ENCODE assay signal across 20 cellular contexts in the genomic region with DNA sequence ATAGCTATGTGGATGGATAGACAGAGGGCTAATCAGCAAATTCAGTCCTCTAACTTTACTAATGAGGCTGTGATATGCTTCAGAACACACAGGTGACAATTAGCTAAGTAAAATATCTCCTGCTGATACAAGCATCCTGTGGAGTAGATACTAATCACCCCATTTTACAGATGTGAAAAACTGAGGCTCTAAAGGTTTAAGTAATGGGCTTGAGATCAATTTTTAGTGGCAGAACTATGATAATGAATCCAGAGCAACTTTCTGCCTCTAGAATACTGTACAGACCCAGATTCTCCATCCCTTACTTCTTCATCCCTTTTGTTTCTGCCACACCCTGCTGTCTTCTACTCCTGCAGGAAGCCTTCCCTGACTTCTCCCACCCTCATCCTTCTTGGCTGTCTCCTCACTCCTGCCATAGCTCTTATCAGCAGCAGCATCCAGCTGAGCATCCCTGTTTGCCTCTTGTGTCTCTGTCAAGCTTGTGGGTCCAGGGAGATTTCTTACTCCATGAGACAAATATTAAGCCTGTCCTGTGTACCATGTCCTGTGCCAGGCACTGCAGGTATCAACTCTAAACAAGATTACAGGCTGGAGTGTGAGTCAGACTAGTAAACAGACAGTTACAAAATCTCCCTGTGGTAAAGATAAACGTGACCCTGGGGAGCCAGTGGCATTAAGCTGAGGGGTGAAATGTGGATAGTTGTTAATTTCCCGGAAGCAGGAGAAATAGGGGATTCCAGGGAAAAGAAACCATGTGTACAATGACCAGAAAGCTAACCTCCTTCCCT. TPM values are rescaled to one million over a fixed set of nuclear protein-coding genes. Genes with fewer than 3 reads are reported as not detected.
DNase-seq lines count a peak whose midpoint lies in the region; ATAC-seq, FAIRE-seq and TF ChIP-seq lines count a peak whose summit lies in the region.
"Had no signal": no experiment of that assay in that cellular context is flagged by ENCODE, and none has a peak within 500 bp of the region (broad histone marks: within the 10 kb centered on the region; RNA-seq: fewer than 3 reads in every experiment).

No MANE protein-coding gene starts in this region.

- no peaks in the 10 kb centered on the region for H3K9me3 Mint-ChIP-seq in activated T-cell treated with anti-CD3 and anti-CD28 coated beads, Interleukin-2, amount 50 U/mL, for 4 hours

- POLR2A ChIA-PET in HEK293 (lab: Yijun Ruan, JAX): no interaction called here

- H3K4me1 Mint-ChIP-seq in activated T-cell treated with anti-CD3 and anti-CD28 coated beads, Interleukin-2, amount 50 U/mL, for 4 hours (ENCODE audit: low read depth): no peaks in the 10 kb centered on the region

- CTCF ChIA-PET in HEK293 (lab: Yijun Ruan, JAX): interaction anchor here (1.6 kb wide), 1 partner anchor 16 kb away, joined by 4 read pairs; no protein-coding TSS in a partner anchor

- H3K36me3 Mint-ChIP-seq in activated T-cell treated with anti-CD3 and anti-CD28 coated beads, Interleukin-2, amount 50 U/mL, for 4 hours (ENCODE audit: insufficient read depth): no peaks in the 10 kb centered on the region

- H3K4me3 Mint-ChIP-seq in activated T-cell treated with anti-CD3 and anti-CD28 coated beads, Interleukin-2, amount 50 U/mL, for 4 hours: no peak overlapping the region

- H3K4me3 ChIP-seq in HEK293 (ENCODE audit: low read depth, low read length): no peak overlapping the region
- no peak overlapping the region for H3K4me3 ChIP-seq in bronchial epithelial cell (ENCODE audit: low read depth, low read length)
- H3K4me3 ChIP-seq in right lobe of liver: no peak overlapping the region
- H3K4me3 ChIP-seq: Peyer's patch had no signal

- peak; percentile 61 to 97 (median 84) for ATAC-seq in right lobe of liver
- ATAC-seq in sciatic nerve: no peak
- no peak for ATAC-seq in activated T-cell treated with anti-CD3 and anti-CD28 coated beads, Interleukin-2, amount 50 U/mL, for 4 hours

- no peak for FAIRE-seq in bronchial epithelial cell (lab: Jason Lieb, UNC)
- FAIRE-seq: GM12892 had no signal

- H3K27ac ChIP-seq in HEK293 (ENCODE audit: extremely low read depth, low read depth, low read length) (no peak overlapping the region), right lobe of liver (no peak overlapping the region)
- H3K27ac ChIP-seq: Peyer's patch had no signal

- TF ChIP-seq CTCF in HEK293 (tag by site-specific recombination; IDR thresholded peaks at IDR 0.05) (no peak), bronchial epithelial cell (IDR thresholded peaks at IDR 0.05; ENCODE audit: insufficient read depth, low read length, severe bottlenecking) (no peak), right lobe of liver (IDR thresholded peaks at IDR 0.05) (no peak)

- no peaks in the 10 kb centered on the region for H3K36me3 ChIP-seq in HEK293 (ENCODE audit: control insufficient read depth in 2 of 2, insufficient read depth in 1 of 2, low read length in 2 of 2)
- H3K36me3 ChIP-seq in bronchial epithelial cell (ENCODE audit: control insufficient read depth, insufficient read depth, low read length): no peaks in the 10 kb centered on the region
- no peaks in the 10 kb centered on the region for H3K36me3 ChIP-seq in right lobe of liver
- H3K36me3 ChIP-seq: Peyer's patch had no signal

- no peak for TF ChIP-seq POLR2A in right lobe of liver (IDR thresholded peaks at IDR 0.05)

- DNase-seq in MV-4-11 (lab: John Stamatoyannopoulos, UW) (peak; percentile 9), bronchial epithelial cell (ENCODE audit: low read depth) (peak; percentile 56), right lobe of liver (no peak), sciatic nerve (ENCODE audit: low spot score) (no peak), SIG-M5 (lab: John Stamatoyannopoulos, UW) (no peak)
- no peak for DNase-seq in activated T-cell treated with anti-CD3 and anti-CD28 coated beads, Interleukin-2, amount 50 U/mL, for 4 hours
- DNase-seq: ACHN, AML-193, COR-L47, DMS153, GOT3, NCI-H1048, NCI-H146, NCI-H2081 treated with DMSO at 0.1 percent for 48 hours, NCI-H510A treated with DMSO at 0.1 percent for 48 hours, Peyer's patch, Right ventricle myocardium superior, SK-N-SH had no signal

- peaks cover 19% of the 10 kb centered on the region for H3K27me3 Mint-ChIP-seq in activated T-cell treated with anti-CD3 and anti-CD28 coated beads, Interleukin-2, amount 50 U/mL, for 4 hours (ENCODE audit: low read depth)

- H3K4me1 ChIP-seq in HEK293 (ENCODE audit: control insufficient read depth, insufficient read depth, low read length): no peaks in the 10 kb centered on the region
- no peaks in the 10 kb centered on the region for H3K4me1 ChIP-seq in right lobe of liver
- H3K4me1 ChIP-seq: Peyer's patch had no signal

- no peaks in the 10 kb centered on the region for H3K9me3 ChIP-seq in HEK293 (ENCODE audit: control insufficient read depth, insufficient read depth, low read depth, low read length)
- no peaks in the 10 kb centered on the region for H3K9me3 ChIP-seq in right lobe of liver
- H3K9me3 ChIP-seq: Peyer's patch, SK-N-SH had no signal

- 19% methylated on average over 2 of the region's 2 CpGs for WGBS in right lobe of liver (ENCODE audit: insufficient coverage, low coverage, low lambda C conversion rate, missing lambda C conversion rate)

- intact Hi-C loops in right lobe of liver (cut with DNase I): no loop called here
- intact Hi-C loops in sciatic nerve (cut with DNase I): no loop called here

- H3K27me3 ChIP-seq in bronchial epithelial cell (ENCODE audit: control insufficient read depth, insufficient read depth, low read length): no peaks in the 10 kb centered on the region
- no peaks in the 10 kb centered on the region for H3K27me3 ChIP-seq in right lobe of liver
- H3K27me3 ChIP-seq: Peyer's patch had no signal

TF ChIP-seq in HEK293, 187 proteins besides CTCF, POLR2A, EP300 and RAD21:
- TF ChIP-seq SETDB1 (IDR thresholded peaks at IDR 0.05; ENCODE audit: insufficient read length, low read length) (no peak), ZIC2 (tag by site-specific recombination; IDR thresholded peaks at IDR 0.05) (peak; percentile 87)

RNA-seq across cellular contexts. Expression of a gene that starts 39.2 kb away (rescaled TPM):
- total RNA-seq in bronchial epithelial cell: 3.2 and 3.5 TPM in 2 replicates
- total RNA-seq in right lobe of liver: under 1 TPM in 5 of 6 experiments, not detected in 1; 0.06 to 0.42 (median 0.12) TPM
- 1.4 TPM for total RNA-seq in sciatic nerve
- not detected for total RNA-seq in activated T-cell treated with anti-CD3 and anti-CD28 coated beads, Interleukin-2, amount 50 U/mL, for 4 hours
- total RNA-seq: Peyer's patch, Right ventricle myocardium superior had no signal

Comparison
In these comparisons a context has a peak if more than half of its experiments do, and no peak if none do; other contexts are left out.
1. DNase-seq: peak in MV-4-11 (single experiment) and bronchial epithelial cell (single experiment); none in right lobe of liver (0 of 3), sciatic nerve (single experiment), SIG-M5 (single experiment) and activated T-cell treated with anti-CD3 and anti-CD28 coated beads, Interleukin-2, amount 50 U/mL, for 4 hours (single experiment).
2. ATAC-seq: peak in right lobe of liver (4 of 4); none in sciatic nerve (single experiment) and activated T-cell treated with anti-CD3 and anti-CD28 coated beads, Interleukin-2, amount 50 U/mL, for 4 hours (0 of 2).